Comparison of ENCODE assay signal across 8 cellular contexts in genomic region chr6:24716602-24717148, GRCh38. TPM values are rescaled to one million over a fixed set of nuclear protein-coding genes. Genes with fewer than 3 reads are reported as not detected.
A peak's percentile ranks its signal among the peaks of the same experiment; 100 is the strongest.
DNase-seq lines count a peak whose midpoint lies in the region; ATAC-seq and TF ChIP-seq lines count a peak whose summit lies in the region.
"Not testable (repeated sequence)": the region's sequence is repeated elsewhere in the genome, so short reads cannot be mapped to it uniquely, and the experiment has no call there.

No MANE protein-coding gene starts in this region.

- not testable (repeated sequence) for TF ChIP-seq CTCF in DND-41 (IDR thresholded peaks at IDR 0.05; ENCODE audit: borderline replicate concordance, extremely low read depth, low read length, poor library complexity, severe bottlenecking); cardiac fibroblast (IDR thresholded peaks at IDR 0.05; ENCODE audit: low read depth, low read length); gastroesophageal sphincter (IDR thresholded peaks at IDR 0.05); uterus (IDR thresholded peaks at IDR 0.05)

- H3K36me3 Mint-ChIP-seq in activated T-cell treated with anti-CD3 and anti-CD28 coated beads, Interleukin-2, amount 50 U/mL, for 4 hours (ENCODE audit: insufficient read depth), result peaks cover 55% of the 10 kb centered on the region

- WGBS in gastroesophageal sphincter (ENCODE audit: low coverage in 1 of 2), 2 donors, result 69 to 88% methylated on average over 4 of the region's 7 CpGs

- peaks cover 76% of the 10 kb centered on the region for H3K36me3 ChIP-seq in DND-41 (ENCODE audit: insufficient read depth, low read length)
- peaks cover 73% of the 10 kb centered on the region for H3K36me3 ChIP-seq in NT2/D1 (ENCODE audit: insufficient read depth, insufficient read length, low read length)
- H3K36me3 ChIP-seq in gastroesophageal sphincter, result peaks cover 0 to 44% of the 10 kb centered on the region in 2 donors
- H3K36me3 ChIP-seq in mucosa of stomach (ENCODE audit: control insufficient read depth, insufficient read depth, low read length); uterus: not testable (repeated sequence)
- peaks cover 10% of the 10 kb centered on the region for H3K36me3 ChIP-seq in rectal smooth muscle tissue (ENCODE audit: control insufficient read depth, insufficient read depth, low read length)

- H3K9me3 Mint-ChIP-seq in activated T-cell treated with anti-CD3 and anti-CD28 coated beads, Interleukin-2, amount 50 U/mL, for 4 hours, result not testable (repeated sequence)

- not testable (repeated sequence) for ATAC-seq in DND-41 (ENCODE audit: insufficient read depth, low read depth); activated T-cell treated with anti-CD3 and anti-CD28 coated beads, Interleukin-2, amount 50 U/mL, for 4 hours; gastroesophageal sphincter

- intact Hi-C loops in uterus (cut with DNase I; ENCODE audit: low total_unique reads), result not testable (repeated sequence)

- H2AFZ ChIP-seq in DND-41 (ENCODE audit: low read depth, low read length), result not testable (repeated sequence)

- H3K4me2 ChIP-seq in DND-41 (ENCODE audit: insufficient read depth, low read length), result peak overlapping the region; percentile 83

- not testable (repeated sequence) for H3K27me3 Mint-ChIP-seq in activated T-cell treated with anti-CD3 and anti-CD28 coated beads, Interleukin-2, amount 50 U/mL, for 4 hours (ENCODE audit: low read depth)

- not testable (repeated sequence) for H3K27me3 ChIP-seq in DND-41 (ENCODE audit: insufficient read depth, low read length, poor library complexity); NT2/D1 (ENCODE audit: insufficient read depth, insufficient read length); gastroesophageal sphincter; mucosa of stomach (ENCODE audit: control insufficient read depth, insufficient read depth, low read length); rectal smooth muscle tissue (ENCODE audit: control insufficient read depth, insufficient read depth, low read length); uterus

- TF ChIP-seq EP300 in gastroesophageal sphincter (IDR thresholded peaks at IDR 0.05), result not testable (repeated sequence)

- not testable (repeated sequence) for TF ChIP-seq POLR2A in gastroesophageal sphincter (IDR thresholded peaks at IDR 0.05); uterus (IDR thresholded peaks at IDR 0.05)

- H4K20me1 ChIP-seq in DND-41 (ENCODE audit: insufficient read depth, low read length), result peaks cover 76% of the 10 kb centered on the region

- H3K4me1 ChIP-seq in DND-41 (ENCODE audit: insufficient read depth, low read length) (peaks cover 70% of the 10 kb centered on the region), gastroesophageal sphincter (peaks cover 9 to 75% (median 19%) of the 10 kb centered on the region in 3 donors), rectal smooth muscle tissue (ENCODE audit: control insufficient read depth, insufficient read depth, low read length) (peaks cover 13% of the 10 kb centered on the region), uterus (peaks cover 0 to 13% of the 10 kb centered on the region in 2 donors)
- H3K4me1 ChIP-seq in NT2/D1 (ENCODE audit: insufficient read depth, insufficient read length); mucosa of stomach (ENCODE audit: control insufficient read depth, insufficient read depth, low read length): not testable (repeated sequence)

- H3K4me3 ChIP-seq in DND-41 (ENCODE audit: low read depth in 1 of 2, low read length in 2 of 2) (peak overlapping the region; percentile 4 to 90; a peak in 2 of 4 replicates), NT2/D1 (ENCODE audit: insufficient read length, low read depth) (peak overlapping the region; percentile 90), cardiac fibroblast (replicated peaks in 1 of 2; ENCODE audit: low read depth in 2 of 2, low read length in 2 of 2) (peak overlapping the region; percentile 11 to 86), gastroesophageal sphincter (peak overlapping the region; percentile 81 to 84), rectal smooth muscle tissue (ENCODE audit: low read length) (peak overlapping the region; percentile 98), uterus (peak overlapping the region; percentile 62 to 88)
- H3K4me3 ChIP-seq in mucosa of stomach (ENCODE audit: low read length), result not testable (repeated sequence)

- H3K27ac ChIP-seq in DND-41 (ENCODE audit: low read length); gastroesophageal sphincter; rectal smooth muscle tissue (ENCODE audit: low read depth, low read length): not testable (repeated sequence)
- H3K27ac ChIP-seq in uterus, result peak overlapping the region in 1 of 2 donors; percentile 99

- not testable (repeated sequence) for DNase-seq in DND-41; NT2/D1 (ENCODE audit: low read depth, low spot score); activated T-cell treated with anti-CD3 and anti-CD28 coated beads, Interleukin-2, amount 50 U/mL, for 4 hours; cardiac fibroblast (ENCODE audit: low read depth in 2 of 2); uterus

- H3K9me3 ChIP-seq in DND-41 (ENCODE audit: insufficient read depth, low read length, severe bottlenecking); NT2/D1 (ENCODE audit: insufficient read depth, low read length); gastroesophageal sphincter; mucosa of stomach (ENCODE audit: control insufficient read depth, low read length); uterus: not testable (repeated sequence)

- H3K9ac ChIP-seq in DND-41 (ENCODE audit: low read depth, low read length) (peak overlapping the region; percentile 98), mucosa of stomach (ENCODE audit: low read length) (peak overlapping the region; percentile 51)
- H3K9ac ChIP-seq in NT2/D1 (ENCODE audit: insufficient read length, low read depth); rectal smooth muscle tissue (ENCODE audit: low read length): not testable (repeated sequence)

- peaks cover 90% of the 10 kb centered on the region for H3K79me2 ChIP-seq in DND-41 (ENCODE audit: insufficient read depth, low read length)

- H3K4me1 Mint-ChIP-seq in activated T-cell treated with anti-CD3 and anti-CD28 coated beads, Interleukin-2, amount 50 U/mL, for 4 hours (ENCODE audit: low read depth), result peaks cover 66% of the 10 kb centered on the region

- H3K4me3 Mint-ChIP-seq in activated T-cell treated with anti-CD3 and anti-CD28 coated beads, Interleukin-2, amount 50 U/mL, for 4 hours, result peak overlapping the region; percentile 100

RNA-seq across cellular contexts. Expression of gene C6orf62, which starts 2.3 kb away (rescaled TPM):
- 10 to 100 TPM; 67.0 to 83.8 (median 78.4) TPM for total RNA-seq in activated T-cell treated with anti-CD3 and anti-CD28 coated beads, Interleukin-2, amount 50 U/mL, for 4 hours
- 10 to 100 TPM; 32.8 to 65.8 (median 45.2) TPM for total RNA-seq in gastroesophageal sphincter
- 10 to 100 TPM; 14.3 to 93.7 (median 59.9) TPM for total RNA-seq in uterus

RNA-seq across cellular contexts. Expression of gene ACOT13, which starts 49.8 kb away (rescaled TPM):
- 10 to 100 TPM; 19.6 to 28.5 (median 22.1) TPM for total RNA-seq in activated T-cell treated with anti-CD3 and anti-CD28 coated beads, Interleukin-2, amount 50 U/mL, for 4 hours
- 1 to 10 TPM; 3.4 to 8.9 (median 6.8) TPM for total RNA-seq in gastroesophageal sphincter
- 1 to 10 TPM; 3.8 to 10.0 (median 4.2) TPM for total RNA-seq in uterus

RNA-seq across cellular contexts. Expression of gene TDP2, which starts 50.0 kb away (rescaled TPM):
- total RNA-seq in activated T-cell treated with anti-CD3 and anti-CD28 coated beads, Interleukin-2, amount 50 U/mL, for 4 hours, result 10 to 100 TPM; 42.4 to 48.0 (median 45.5) TPM
- total RNA-seq in gastroesophageal sphincter (10 to 100 TPM; 29.2 to 53.1 (median 42.2) TPM), uterus (10 to 100 TPM; 32.4 to 40.2 (median 36.3) TPM)

RNA-seq across cellular contexts. Expression of gene GMNN, which starts 58.1 kb away (rescaled TPM):
- 10 to 100 TPM; 61.5 to 78.1 (median 64.5) TPM for total RNA-seq in activated T-cell treated with anti-CD3 and anti-CD28 coated beads, Interleukin-2, amount 50 U/mL, for 4 hours
- total RNA-seq in gastroesophageal sphincter (1 to 10 TPM; 2.7 to 9.7 (median 4.0) TPM), uterus (10 to 100 TPM in 2 of 4 donors, 1 to 10 TPM in 2; 8.7 to 28.2 (median 17.4) TPM)
